ENCODE assay signal across 8 cellular contexts in the genomic region with DNA sequence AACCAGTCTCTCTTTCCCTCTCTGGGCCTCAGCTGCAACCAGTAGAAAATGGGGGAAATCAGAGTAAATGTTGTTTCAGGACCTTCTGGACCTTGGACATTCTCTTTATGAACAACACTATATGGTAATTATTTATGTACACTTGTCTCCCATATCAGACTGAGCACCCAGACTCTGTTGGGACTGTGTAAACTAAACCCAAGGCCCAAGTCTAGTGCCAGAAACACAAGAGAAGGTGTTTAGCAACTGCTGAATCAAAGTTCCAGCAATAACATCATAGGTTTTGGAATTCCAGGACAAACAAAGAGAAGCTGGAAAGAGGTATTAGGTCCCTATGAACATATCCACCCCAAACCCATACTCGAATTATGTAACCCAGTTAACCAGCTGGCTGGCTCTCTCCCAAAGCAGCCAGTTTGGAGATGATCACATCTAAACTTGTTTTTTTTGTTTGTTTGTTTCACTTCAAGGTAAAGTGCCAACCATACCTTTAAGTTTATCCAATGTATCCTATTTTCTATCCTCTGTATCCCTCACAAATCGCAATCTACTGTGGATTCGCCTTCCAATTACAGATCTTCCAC. TPM values are rescaled to one million over a fixed set of nuclear protein-coding genes. Genes with fewer than 3 reads are reported as not detected.
DNase-seq lines count a peak whose midpoint lies in the region; ATAC-seq, FAIRE-seq and TF ChIP-seq lines count a peak whose summit lies in the region.

No MANE protein-coding gene starts in this region.

- CTCF ChIA-PET in endothelial cell of umbilical vein (lab: Charles Lee): interaction anchor here (2.8 kb wide), 1 partner anchor 48 kb away, joined by 13 read pairs; no protein-coding TSS in a partner anchor

- no peak for ATAC-seq in HG02973 (IDR thresholded peaks at IDR 0.05; ENCODE audit: unreplicated experiment)

- H3K9me3 ChIP-seq in SU-DHL-6 (ENCODE audit: insufficient read depth, low read length) (no peaks in the 10 kb centered on the region), endothelial cell of umbilical vein (replicated peaks; ENCODE audit: control insufficient read depth, insufficient read depth, low read length) (no peaks in the 10 kb centered on the region)

- FAIRE-seq in endothelial cell of umbilical vein (lab: Jason Lieb, UNC): no peak

- POLR2A ChIA-PET in endothelial cell of umbilical vein (lab: Charles Lee): no interaction called here

- TF ChIP-seq CTCF in HL-60 (IDR thresholded peaks at IDR 0.05; ENCODE audit: insufficient read depth, low read length) (no peak), SU-DHL-6 (IDR thresholded peaks at IDR 0.05; ENCODE audit: insufficient read depth, low read length, poor library complexity, severe bottlenecking) (no peak), endothelial cell of umbilical vein (IDR thresholded peaks at IDR 0.05; ENCODE audit: extremely low read depth in 1 of 2, insufficient read depth in 1 of 2, low read depth in 1 of 2, low read length in 2 of 2) (no peak), progenitor cell of endocrine pancreas (IDR thresholded peaks at IDR 0.05; ENCODE audit: unreplicated experiment) (no peak)

- peak overlapping the region; percentile 41 for H3K27ac ChIP-seq in HL-60 (replicated peaks)
- H3K27ac ChIP-seq in SU-DHL-6 (ENCODE audit: low read depth, low read length): no peak overlapping the region; the same call in 1 of the 2 replicates
- no peak overlapping the region for H3K27ac ChIP-seq in endothelial cell of umbilical vein (ENCODE audit: insufficient read depth, low read depth, low read length)
- no peak overlapping the region for H3K27ac ChIP-seq in substantia nigra (ENCODE audit: low read depth, low read length, poor library complexity, severe bottlenecking)

- no peak for TF ChIP-seq POLR2A in endothelial cell of umbilical vein (IDR thresholded peaks at IDR 0.05; ENCODE audit: low read depth, low read length)

- H3K9me2 ChIP-seq in SU-DHL-6 (replicated peaks; ENCODE audit: insufficient read depth, low read length): no peaks in the 10 kb centered on the region

- peak overlapping the region; percentile 98 for H3K4me2 ChIP-seq in SU-DHL-6 (ENCODE audit: low read depth, low read length, poor library complexity, severe bottlenecking)
- no peak overlapping the region for H3K4me2 ChIP-seq in endothelial cell of umbilical vein (ENCODE audit: insufficient read depth, low read length)

- H3K4me3 ChIP-seq in HL-60 (replicated peaks; ENCODE audit: insufficient read depth, low read length) (no peak overlapping the region), SU-DHL-6 (ENCODE audit: insufficient read depth, low read length, poor library complexity, severe bottlenecking) (no peak overlapping the region), endothelial cell of umbilical vein (replicated peaks in 1 of 3; ENCODE audit: insufficient read depth in 1 of 3, low read depth in 1 of 3, low read length in 3 of 3) (no peak overlapping the region)

- dilution Hi-C loops in endothelial cell of umbilical vein (cut with MboI; ENCODE audit: extremely low pct_ligation_motif_present, low sequenced_read_pairs): no loop called here

- H3K4me1 ChIP-seq in endothelial cell of umbilical vein (ENCODE audit: control insufficient read depth, extremely low read depth, insufficient read depth, low read length): peaks cover 14% of the 10 kb centered on the region

- peaks cover 26% of the 10 kb centered on the region for H3K4me1 Mint-ChIP-seq in progenitor cell of endocrine pancreas (ENCODE audit: low read depth)

- intact Hi-C loops in endothelial cell of umbilical vein (cut with micrococcal nuclease): loop anchor here (5.0 kb wide), 2 partner anchors 145 to 170 kb away; partner anchors contain the start of genes GNE and MELK

- H3F3A ChIP-seq in SU-DHL-6 (ENCODE audit: insufficient read depth): peaks cover 29% of the 10 kb centered on the region

- H3K79me2 ChIP-seq in SU-DHL-6 (ENCODE audit: insufficient read depth, low read length) (peaks cover 48% of the 10 kb centered on the region), endothelial cell of umbilical vein (ENCODE audit: control insufficient read depth, insufficient read depth, low read length) (peaks cover 45% of the 10 kb centered on the region)

- H3K9me3 Mint-ChIP-seq in progenitor cell of endocrine pancreas (ENCODE audit: low read depth): peaks cover 3% of the 10 kb centered on the region

- H3K27me3 ChIP-seq in HL-60 (ENCODE audit: insufficient read depth, poor library complexity, severe bottlenecking) (no peaks in the 10 kb centered on the region), SU-DHL-6 (ENCODE audit: low read length) (no peaks in the 10 kb centered on the region), endothelial cell of umbilical vein (ENCODE audit: control insufficient read depth in 2 of 2, insufficient read depth in 2 of 2, low read length in 2 of 2) (no peaks in the 10 kb centered on the region)

- H3K27me3 Mint-ChIP-seq in progenitor cell of endocrine pancreas: no peaks in the 10 kb centered on the region

- H3K4me3 Mint-ChIP-seq in progenitor cell of endocrine pancreas (ENCODE audit: low read depth): peak overlapping the region; percentile 90

- peaks cover 9% of the 10 kb centered on the region for H3K36me3 Mint-ChIP-seq in progenitor cell of endocrine pancreas (ENCODE audit: insufficient read depth)

- no TSS peak for BruUV-seq in endothelial cell of umbilical vein (replicated peaks; lab: Mats Ljungman, UMichigan)

- H2AFZ ChIP-seq in SU-DHL-6 (ENCODE audit: low read depth, low read length, severe bottlenecking) (no peak overlapping the region), endothelial cell of umbilical vein (ENCODE audit: low read depth, low read length) (peak overlapping the region; percentile 83)

- H3K36me3 ChIP-seq in SU-DHL-6 (ENCODE audit: low read length) (peaks cover 12% of the 10 kb centered on the region; the same call in 1 of the 2 replicates), endothelial cell of umbilical vein (ENCODE audit: control insufficient read depth in 2 of 2, extremely low read depth in 1 of 2, insufficient read depth in 2 of 2, low read length in 2 of 2) (no peaks in the 10 kb centered on the region)

- no peaks in the 10 kb centered on the region for H3K9me1 ChIP-seq in endothelial cell of umbilical vein (replicated peaks; ENCODE audit: control insufficient read depth, extremely low read depth, insufficient read depth, low read length)

- H3K27ac Mint-ChIP-seq in progenitor cell of endocrine pancreas: peak overlapping the region; percentile 99

- H3K9ac ChIP-seq in SU-DHL-6 (ENCODE audit: low read length) (peak overlapping the region; percentile 84), endothelial cell of umbilical vein (replicated peaks; ENCODE audit: extremely low read depth, insufficient read depth, low read length) (no peak overlapping the region)

- H4K20me1 ChIP-seq in SU-DHL-6 (ENCODE audit: low read depth, low read length) (no peaks in the 10 kb centered on the region), endothelial cell of umbilical vein (replicated peaks; ENCODE audit: control insufficient read depth, extremely low read depth, insufficient read depth, low read length) (peaks cover 9% of the 10 kb centered on the region)

- no peak for DNase-seq in HL-60 (ENCODE audit: low read depth in 1 of 2, low spot score in 1 of 2)
- no peak for DNase-seq in endothelial cell of umbilical vein (ENCODE audit: low read depth, low spot score)
- DNase-seq in progenitor cell of endocrine pancreas (ENCODE audit: low spot score, unreplicated experiment): no peak
- no peak for DNase-seq in OCI-M2 (lab: John Stamatoyannopoulos, UW; ENCODE audit: unreplicated experiment)
- DNase-seq in substantia nigra (lab: John Stamatoyannopoulos, UW): no peak
- DNase-seq in glomerular visceral epithelial cell (ENCODE audit: extremely low spot score): no peak

TF ChIP-seq in endothelial cell of umbilical vein, 7 proteins besides CTCF, POLR2A, EP300 and RAD21:
- TF ChIP-seq FOS (IDR thresholded peaks at IDR 0.05; ENCODE audit: borderline replicate concordance, insufficient read depth, low read length): no peak
- TF ChIP-seq POLR2AphosphoS5 (IDR thresholded peaks at IDR 0.05; ENCODE audit: insufficient read depth, low read depth, low read length): no peak
- TF ChIP-seq, protein P1, sequence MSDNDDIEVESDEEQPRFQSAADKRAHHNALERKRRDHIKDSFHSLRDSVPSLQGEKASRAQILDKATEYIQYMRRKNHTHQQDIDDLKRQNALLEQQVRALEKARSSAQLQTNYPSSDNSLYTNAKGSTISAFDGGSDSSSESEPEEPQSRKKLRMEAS (IDR thresholded peaks at IDR 0.05; ENCODE audit: insufficient read depth, insufficient read length): no peak
- no peak for TF ChIP-seq JUN (IDR thresholded peaks at IDR 0.05; ENCODE audit: borderline replicate concordance, insufficient read depth, insufficient read length, low read depth)
- TF ChIP-seq GATA2 (IDR thresholded peaks at IDR 0.05; ENCODE audit: insufficient read depth, insufficient read length, low read depth, low read length): no peak
- no peak for TF ChIP-seq MYC (IDR thresholded peaks at IDR 0.05; ENCODE audit: low read depth, low read length)
TF ChIP-seq in endothelial cell of umbilical vein: peak in this region for 0.

RNA-seq across cellular contexts. Expression of gene RNF38, which starts 1.9 kb away (rescaled TPM):
- total RNA-seq in endothelial cell of umbilical vein (36.7 and 47.2 TPM in 2 replicates), progenitor cell of endocrine pancreas (64.7 and 68.3 TPM in 2 replicates)
- 36.7 and 37.4 TPM in 2 replicates for polyA plus RNA-seq in endothelial cell of umbilical vein
- polyA plus RNA-seq in endothelial cell of umbilical vein (2011; cell fraction: cytosol; rRNA removed): 23.0 and 30.5 TPM in 2 replicates
- 31.5 and 33.5 TPM in 2 replicates for polyA plus RNA-seq in endothelial cell of umbilical vein (2011; cell fraction: nucleus; rRNA removed)
- polyA plus RNA-seq in endothelial cell of umbilical vein (2012): 19.2 and 23.2 TPM in 2 replicates
- polyA minus RNA-seq in endothelial cell of umbilical vein: 89.2 and 99.3 TPM in 2 replicates
- polyA minus RNA-seq in endothelial cell of umbilical vein (2011; cell fraction: cytosol; rRNA and poly(A)+ RNA removed): 13.4 TPM
- 35.6 and 46.8 TPM in 2 replicates for polyA minus RNA-seq in endothelial cell of umbilical vein (2011; cell fraction: nucleus; rRNA and poly(A)+ RNA removed)
